Comparison of ENCODE assay signal across 24 cellular contexts in genomic region chr6:136657629-136658028, GRCh38.
A peak's percentile ranks its signal among the peaks of the same experiment; 100 is the strongest.
DNase-seq lines count a peak whose midpoint lies in the region; ATAC-seq and TF ChIP-seq lines count a peak whose summit lies in the region.
"Had no signal": no experiment of that assay in that cellular context is flagged by ENCODE, and none has a peak within 500 bp of the region (broad histone marks: within the 10 kb centered on the region; RNA-seq: fewer than 3 reads in every experiment).

No MANE protein-coding gene starts in this region.

- H3K4me3 Mint-ChIP-seq in CD8-positive, alpha-beta T cell: no peak overlapping the region
- H3K4me3 Mint-ChIP-seq: CD8-positive, alpha-beta memory T cell; mesothelial cell of epicardium; neural progenitor cell had no signal

- H3K27ac Mint-ChIP-seq in CD8-positive, alpha-beta T cell: peak overlapping the region; percentile 0
- H3K27ac Mint-ChIP-seq: mesothelial cell of epicardium, neural progenitor cell had no signal

- no peaks in the 10 kb centered on the region for H3K4me1 Mint-ChIP-seq in CD8-positive, alpha-beta T cell (ENCODE audit: low read depth)

- H3K36me3 ChIP-seq in CD8-positive, alpha-beta T cell (ENCODE audit: insufficient read depth, low read length): no peaks in the 10 kb centered on the region
- H3K36me3 ChIP-seq in left lung: peaks cover 0 to 43% of the 10 kb centered on the region in 2 donors
- no peaks in the 10 kb centered on the region for H3K36me3 ChIP-seq in testis (ENCODE audit: low read depth, missing control alignments)
- H3K36me3 ChIP-seq: neural progenitor cell had no signal

- DNase-seq in CD8-positive, alpha-beta T cell: no peak
- DNase-seq in LHCN-M2 (ENCODE audit: low read depth) (peak; percentile 64), choroid plexus epithelial cell (ENCODE audit: low read depth) (peak; percentile 46), left kidney (ENCODE audit: low read depth, low spot score) (peak; percentile 15), NCI-H2227 treated with DMSO at 0.1 percent for 48 hours (lab: John Stamatoyannopoulos, UW) (no peak), left lung (no peak), testis (no peak)
- DNase-seq: activated CD4-positive, alpha-beta T cell treated with anti-CD3 and anti-CD28 coated beads for 48 hours; activated effector memory CD4-positive, alpha-beta T cell treated with Interleukin-2 at 50 U/mL for 16 hours; amniotic stem cell; CD8-positive, alpha-beta memory T cell; central memory CD4-positive, alpha-beta T cell; DMS79; effector CD4-positive, alpha-beta T cell; islet precursor cell; NCI-H2107; NCI-H748 treated with DMSO at 0.1 percent for 48 hours; PC-9; SK-N-SH; stimulated activated naive CD4-positive, alpha-beta T cell had no signal

- 79 to 88% methylated on average over 4 of the region's 4 CpGs for WGBS in testis, 2 donors

- peaks cover 31% of the 10 kb centered on the region for H3K36me3 Mint-ChIP-seq in CD8-positive, alpha-beta T cell
- H3K36me3 Mint-ChIP-seq: neural progenitor cell had no signal

- no peak for TF ChIP-seq POLR2A in testis (IDR thresholded peaks at IDR 0.05)

- intact Hi-C loops in CD8-positive, alpha-beta T cell (cut with DNase I, micrococcal nuclease): no loop called here
- intact Hi-C loops in left lung (cut with DNase I) (no loop called here), testis (cut with DNase I; ENCODE audit: low total_unique reads) (no loop called here)

- no peaks in the 10 kb centered on the region for H3K4me1 ChIP-seq in CD8-positive, alpha-beta T cell (ENCODE audit: insufficient read depth, low read length)
- no peaks in the 10 kb centered on the region for H3K4me1 ChIP-seq in left lung
- no peaks in the 10 kb centered on the region for H3K4me1 ChIP-seq in testis
- H3K4me1 ChIP-seq: neural progenitor cell had no signal

- TF ChIP-seq CTCF in CD8-positive, alpha-beta T cell (IDR thresholded peaks at IDR 0.05): no peak
- no peak for TF ChIP-seq CTCF in choroid plexus epithelial cell (conservative IDR thresholded peaks at IDR 0.05; ENCODE audit: low read depth, low read length)
- no peak for TF ChIP-seq CTCF in left lung (IDR thresholded peaks at IDR 0.05)
- TF ChIP-seq CTCF in testis (IDR thresholded peaks at IDR 0.05): no peak

- no peaks in the 10 kb centered on the region for H3K27me3 Mint-ChIP-seq in CD8-positive, alpha-beta T cell (ENCODE audit: low read depth)
- H3K27me3 Mint-ChIP-seq: CD8-positive, alpha-beta memory T cell had no signal

- CTCF ChIA-PET in CD8-positive, alpha-beta T cell (lab: Charles Lee): interaction anchor here (5.2 kb wide), 1 partner anchor 13 kb away, joined by 42 read pairs; no protein-coding TSS in a partner anchor

- POLR2A ChIA-PET in CD8-positive, alpha-beta T cell (lab: Charles Lee): interaction anchor here (0.8 kb wide), 1 partner anchor 13 kb away, joined by 3 read pairs; no protein-coding TSS in a partner anchor

- no peaks in the 10 kb centered on the region for H3K27me3 ChIP-seq in CD8-positive, alpha-beta T cell (ENCODE audit: insufficient read depth, low read length)
- no peaks in the 10 kb centered on the region for H3K27me3 ChIP-seq in left lung
- no peaks in the 10 kb centered on the region for H3K27me3 ChIP-seq in testis
- H3K27me3 ChIP-seq: neural progenitor cell had no signal

- no peak overlapping the region for H3K4me3 ChIP-seq in CD8-positive, alpha-beta T cell (ENCODE audit: low read depth, low read length)
- H3K4me3 ChIP-seq in choroid plexus epithelial cell (ENCODE audit: low read depth, low read length): no peak overlapping the region
- H3K4me3 ChIP-seq in left lung: no peak overlapping the region
- no peak overlapping the region for H3K4me3 ChIP-seq in testis
- H3K4me3 ChIP-seq: neural progenitor cell, PC-9 had no signal

- H3K9me3 Mint-ChIP-seq in CD8-positive, alpha-beta T cell: no peaks in the 10 kb centered on the region
- H3K9me3 Mint-ChIP-seq: CD8-positive, alpha-beta memory T cell; mesothelial cell of epicardium; neural progenitor cell had no signal

- no peaks in the 10 kb centered on the region for H3K9me3 ChIP-seq in CD8-positive, alpha-beta T cell (ENCODE audit: low read length)
- H3K9me3 ChIP-seq in left lung (no peaks in the 10 kb centered on the region), testis (no peaks in the 10 kb centered on the region)
- H3K9me3 ChIP-seq: SK-N-SH had no signal

- H3K27ac ChIP-seq in CD8-positive, alpha-beta T cell (ENCODE audit: low read depth, low read length): no peak overlapping the region
- no peak overlapping the region for H3K27ac ChIP-seq in left lung
- no peak overlapping the region for H3K27ac ChIP-seq in testis
- H3K27ac ChIP-seq: KMS-11, neural progenitor cell, PC-9 had no signal

- ATAC-seq in CD8-positive, alpha-beta T cell: no peak
- ATAC-seq in left lung (no peak), GM21619 (IDR thresholded peaks at IDR 0.05; ENCODE audit: unreplicated experiment) (no peak)

Comparison
In these comparisons a context has a peak if more than half of its experiments do, and no peak if none do; other contexts are left out.
1. DNase-seq: peak in LHCN-M2 (single experiment), choroid plexus epithelial cell (single experiment) and left kidney (single experiment); none in CD8-positive, alpha-beta T cell (0 of 7), NCI-H2227 treated with DMSO at 0.1 percent for 48 hours (single experiment), left lung (0 of 2) and testis (single experiment).